In genomic region chr1:43541141-43541540, GRCh38 we compare ENCODE assay signal across 21 cellular contexts. TPM values are rescaled to one million over a fixed set of nuclear protein-coding genes. Genes with fewer than 3 reads are reported as not detected.
DNase-seq lines count a peak whose midpoint lies in the region; ATAC-seq, FAIRE-seq and TF ChIP-seq lines count a peak whose summit lies in the region.
"Had no signal": no experiment of that assay in that cellular context is flagged by ENCODE, and none has a peak within 500 bp of the region (broad histone marks: within the 10 kb centered on the region; RNA-seq: fewer than 3 reads in every experiment).

No MANE protein-coding gene starts in this region.

- no peaks in the 10 kb centered on the region for H3K9me3 ChIP-seq in mucosa of descending colon
- H3K9me3 ChIP-seq in small intestine (ENCODE audit: control insufficient read depth, low read depth), result no peaks in the 10 kb centered on the region
- H3K9me3 ChIP-seq: testis had no signal

- no peaks in the 10 kb centered on the region for H3K27me3 ChIP-seq in small intestine (ENCODE audit: control insufficient read depth in 2 of 2, insufficient read depth in 2 of 2, low read length in 2 of 2)
- H3K27me3 ChIP-seq: cardiac muscle cell, testis had no signal

- H3K4me3 ChIP-seq in mucosa of descending colon, result no peak overlapping the region
- no peak overlapping the region for H3K4me3 ChIP-seq in small intestine (ENCODE audit: low read depth in 1 of 2, low read length in 2 of 2)
- H3K4me3 ChIP-seq: cardiac muscle cell, PC-9, testis had no signal

- TF ChIP-seq CTCF in 22Rv1 (IDR thresholded peaks at IDR 0.05) (no peak), mucosa of descending colon (IDR thresholded peaks at IDR 0.05) (no peak)

- H3K36me3 ChIP-seq in mucosa of descending colon (ENCODE audit: low read depth), result no peaks in the 10 kb centered on the region
- H3K36me3 ChIP-seq in small intestine (ENCODE audit: control insufficient read depth in 2 of 2, insufficient read depth in 2 of 2, low read length in 2 of 2), result peaks cover 0 to 2% of the 10 kb centered on the region in 2 donors
- H3K36me3 ChIP-seq: cardiac muscle cell had no signal

- ATAC-seq in mucosa of descending colon, result no peak
- ATAC-seq in HG02885 (IDR thresholded peaks at IDR 0.05; ENCODE audit: poor library complexity, unreplicated experiment), result no peak
- ATAC-seq: activated naive CD4-positive, alpha-beta T cell treated with anti-CD3 and anti-CD28 coated beads, Interleukin-2, amount 50 U/mL, for 72 hours had no signal

- H3K4me1 ChIP-seq in mucosa of descending colon (ENCODE audit: low read depth), result peaks cover 61% of the 10 kb centered on the region
- H3K4me1 ChIP-seq in small intestine (ENCODE audit: control insufficient read depth in 2 of 2, insufficient read depth in 1 of 2, low read depth in 1 of 2, low read length in 1 of 2), result peaks cover 7 to 19% of the 10 kb centered on the region in 2 donors

- peak overlapping the region; percentile 92 for H3K27ac ChIP-seq in 22Rv1
- peak overlapping the region; percentile 99 for H3K27ac ChIP-seq in cingulate gyrus (ENCODE audit: low read depth, low read length)
- peak overlapping the region; percentile 65 to 94 for H3K27ac ChIP-seq in small intestine (ENCODE audit: low read depth in 1 of 2, low read length in 1 of 2)
- H3K27ac ChIP-seq: cardiac muscle cell, PC-9, testis had no signal

- FAIRE-seq in small intestine (lab: Jason Lieb, UNC), result no peak
- FAIRE-seq: HTR-8/SVneo, TTC549 had no signal

- DNase-seq in mucosa of descending colon (peak in 2 of 3 donors; percentile 17 to 26), small intestine (no peak), AG08396 (ENCODE audit: low spot score) (no peak), NCI-H69 (lab: John Stamatoyannopoulos, UW) (no peak)
- DNase-seq in stimulated activated CD4-positive, alpha-beta T cell treated with anti-CD3 and anti-CD28 coated beads, Interleukin-4, amount 100 ng/mL, for 4 hours, result no peak
- DNase-seq: ACHN; activated CD4-positive, alpha-beta T cell treated with anti-CD3 and anti-CD28 coated beads, Interleukin-2, amount 50 U/mL, for 4 hours; activated T-cell treated with anti-CD3 and anti-CD28 coated beads, Interleukin-2, amount 50 U/mL, for 1 hour; foreskin melanocyte; HCEC 1CT; NCI-H1694 treated with DMSO at 0.1 percent for 48 hours; NCI-H524 treated with DMSO at 0.1 percent for 48 hours; PC-9 had no signal

- intact Hi-C loops in mucosa of descending colon (cut with DNase I, micrococcal nuclease), result no loop called here

- WGBS in small intestine, 3 donors, result 66 to 71% (median 68%) methylated on average over 5 of the region's 5 CpGs

RNA-seq across cellular contexts. Expression of gene PTPRF, which starts 10.5 kb away (rescaled TPM):
- 100 to 1,000 TPM; 355 to 752 (median 384) TPM for total RNA-seq in mucosa of descending colon
- 10 to 100 TPM; 77.0 to 87.4 (median 78.9) TPM for polyA plus RNA-seq in small intestine

Comparison
In these comparisons a context has a peak if more than half of its experiments do, and no peak if none do; other contexts are left out.
1. DNase-seq: peak in mucosa of descending colon (2 of 3); none in small intestine (single experiment), AG08396 (single experiment), NCI-H69 (single experiment) and stimulated activated CD4-positive, alpha-beta T cell treated with anti-CD3 and anti-CD28 coated beads, Interleukin-4, amount 100 ng/mL, for 4 hours (0 of 2).
2. Peak in every context shown above with its lines, with median percentiles within 50 percentile points of each other: H3K27ac ChIP-seq.